Comparison of ENCODE assay signal across 11 cellular contexts in genomic region chr20:62874745-62875344, GRCh38. TPM values are rescaled to one million over a fixed set of nuclear protein-coding genes. Genes with fewer than 3 reads are reported as not detected.
DNase-seq lines count a peak whose midpoint lies in the region; TF ChIP-seq lines count a peak whose summit lies in the region.
"Had no signal": no experiment of that assay in that cellular context is flagged by ENCODE, and none has a peak within 500 bp of the region (broad histone marks: within the 10 kb centered on the region; RNA-seq: fewer than 3 reads in every experiment).

No MANE protein-coding gene starts in this region.

- H3K4me1 ChIP-seq in testis: peaks cover 22% of the 10 kb centered on the region

- H3K27ac ChIP-seq in testis: peak overlapping the region in 1 of 2 donors; percentile 80

- no peak for TF ChIP-seq POLR2A in testis (IDR thresholded peaks at IDR 0.05)

- no peaks in the 10 kb centered on the region for H3K27me3 ChIP-seq in testis
- H3K27me3 ChIP-seq: Peyer's patch had no signal

- peaks cover 15 to 30% of the 10 kb centered on the region in 2 donors for H3K4me1 Mint-ChIP-seq in immature natural killer cell

- TF ChIP-seq CTCF in fibroblast of villous mesenchyme (IDR thresholded peaks at IDR 0.05; ENCODE audit: insufficient read depth, low read depth, low read length): no peak
- TF ChIP-seq CTCF in GM13977 (IDR thresholded peaks at IDR 0.05; ENCODE audit: extremely low read depth, insufficient read depth, missing control alignments): no peak
- no peak for TF ChIP-seq CTCF in testis (IDR thresholded peaks at IDR 0.05)

- H3K36me3 ChIP-seq in testis (ENCODE audit: low read depth, missing control alignments): no peaks in the 10 kb centered on the region

- H3K9me3 Mint-ChIP-seq in immature natural killer cell: no peaks in the 10 kb centered on the region
- H3K9me3 Mint-ChIP-seq: activated T-cell treated with anti-CD3 and anti-CD28 coated beads, Interleukin-2, amount 50 U/mL, for 72 hours had no signal

- H3K36me3 Mint-ChIP-seq in immature natural killer cell: no peaks in the 10 kb centered on the region

- intact Hi-C loops in testis (cut with DNase I; ENCODE audit: low total_unique reads): no loop called here

- no peaks in the 10 kb centered on the region for H3K9me3 ChIP-seq in testis
- H3K9me3 ChIP-seq: Peyer's patch had no signal

- WGBS in testis, 2 donors: 83 to 87% methylated on average over 16 to 17 of the region's 20 CpGs

- no peak overlapping the region for H3K4me3 ChIP-seq in fibroblast of villous mesenchyme (ENCODE audit: low read depth, low read length)
- H3K4me3 ChIP-seq in testis: no peak overlapping the region
- H3K4me3 ChIP-seq: Peyer's patch had no signal

- H3K27ac Mint-ChIP-seq in immature natural killer cell: peak overlapping the region in 2 of 6 donors; percentile 53 to 57
- H3K27ac Mint-ChIP-seq: activated T-cell treated with anti-CD3 and anti-CD28 coated beads, Interleukin-2, amount 50 U/mL, for 72 hours had no signal

- peak overlapping the region in 1 of 5 donors; percentile 17 for H3K4me3 Mint-ChIP-seq in immature natural killer cell

- in situ Hi-C loops in GM13977 (cut with MboI; ENCODE audit: low pct_unique_long_range_greater_than_20kb, low sequenced_read_pairs, unreplicated experiment): no loop called here

- DNase-seq in A172 (ENCODE audit: low spot score): peak; percentile 25
- peak; percentile 78 for DNase-seq in DMS53 (lab: John Stamatoyannopoulos, UW)
- peak; percentile 50 for DNase-seq in RKO (ENCODE audit: low spot score)
- peak; percentile 30 for DNase-seq in fibroblast of villous mesenchyme (ENCODE audit: low read depth)
- DNase-seq in AG08396 (ENCODE audit: low spot score): no peak
- DNase-seq in immature natural killer cell: no peak
- DNase-seq in GM13977 (ENCODE audit: low spot score): no peak
- DNase-seq in testis: no peak
- DNase-seq: activated T-cell treated with anti-CD3 and anti-CD28 coated beads, Interleukin-2, amount 50 U/mL, for 72 hours; central memory CD4-positive, alpha-beta T cell had no signal

- H3K27me3 Mint-ChIP-seq in immature natural killer cell (ENCODE audit: low read depth in 3 of 3): peaks cover 0 to 30% (median 10%) of the 10 kb centered on the region in 3 donors

RNA-seq across cellular contexts. Expression of gene TCFL5, which starts 13.2 kb away (rescaled TPM):
- total RNA-seq in A172 (2014; rRNA removed; shearing (Covaris generic)): 23.7 and 24.1 TPM in 2 replicates
- 12.6 and 19.0 TPM in 2 replicates for total RNA-seq in fibroblast of villous mesenchyme
- polyA plus RNA-seq in immature natural killer cell: 1 to 10 TPM in 2 of 3 donors, under 1 TPM in 1; 0.63 to 2.1 (median 1.1) TPM
- 10 to 100 TPM; 66.4 to 85.3 TPM for total RNA-seq in testis
- polyA plus RNA-seq in testis (ENCODE audit: insufficient read depth, low read depth, low replicate concordance): 184 TPM

RNA-seq across cellular contexts. Expression of gene DIDO1, which starts 51.5 kb away (rescaled TPM):
- total RNA-seq in A172 (2014; rRNA removed; shearing (Covaris generic)): 33.8 and 38.1 TPM in 2 replicates
- 41.2 and 47.5 TPM in 2 replicates for total RNA-seq in fibroblast of villous mesenchyme
- polyA plus RNA-seq in immature natural killer cell: 10 to 100 TPM; 23.1 to 48.8 (median 37.7) TPM
- 10 to 100 TPM; 98.6 to 99.7 TPM for total RNA-seq in testis
- 50.5 TPM for polyA plus RNA-seq in testis (ENCODE audit: insufficient read depth, low read depth, low replicate concordance)

RNA-seq across cellular contexts. Expression of gene COL9A3, which starts 58.0 kb away (rescaled TPM):
- 1.9 and 2.8 TPM in 2 replicates for total RNA-seq in A172 (2014; rRNA removed; shearing (Covaris generic))
- total RNA-seq in fibroblast of villous mesenchyme (under 0.01 and 0.43 TPM in 2 replicates), testis (10 to 100 TPM; 19.1 to 50.6 TPM)
- polyA plus RNA-seq in immature natural killer cell (under 1 TPM in 1 of 3 donors, not detected in 2; 0.87 TPM), testis (ENCODE audit: insufficient read depth, low read depth, low replicate concordance) (21.3 TPM)

Comparison
In these comparisons a context has a peak if more than half of its experiments do, and no peak if none do; other contexts are left out.
1. DNase-seq: peak in A172 (single experiment), DMS53 (single experiment), RKO (single experiment) and fibroblast of villous mesenchyme (single experiment); none in AG08396 (single experiment), immature natural killer cell (0 of 3), GM13977 (single experiment) and testis (single experiment).